In genomic region chr5:75909223-75909622, GRCh38 we compare ENCODE assay signal across 26 cellular contexts.
"Had no signal": no experiment of that assay in that cellular context is flagged by ENCODE, and none has a peak within 500 bp of the region (broad histone marks: within the 10 kb centered on the region; RNA-seq: fewer than 3 reads in every experiment).

No MANE protein-coding gene starts in this region.

- DNase-seq: colonic mucosa; cortex of kidney; effector CD8-positive, alpha-beta T cell; effector memory CD8-positive, alpha-beta T cell; endodermal cell; erythroblast; esophagus squamous epithelium; foreskin fibroblast; foreskin melanocyte; heart left ventricle; hypothalamus; immature natural killer cell; islet precursor cell; kidney; kidney glomerular epithelial cell; left lung; left ventricle myocardium superior; lower lobe of right lung; mesenchymal stem cell; naive B cell; naive thymus-derived CD8-positive, alpha-beta T cell had no signal

- H3K4me1 ChIP-seq: colonic mucosa, esophagus squamous epithelium, gastroesophageal sphincter, heart left ventricle, left lung, lower lobe of right lung had no signal

- H3K4me2 ChIP-seq: hepatocyte had no signal

- H3K36me3 ChIP-seq: colonic mucosa, esophagus squamous epithelium, gastroesophageal sphincter, heart left ventricle, left lung, lower lobe of right lung had no signal

- H3K27me3 ChIP-seq: colonic mucosa, esophagus squamous epithelium, gastroesophageal sphincter, heart left ventricle, left lung had no signal

- H3K4me3 ChIP-seq: colonic mucosa, esophagus squamous epithelium, gastroesophageal sphincter, heart left ventricle, hepatocyte, left lung, lower lobe of right lung, mucosa of descending colon had no signal

- ATAC-seq: effector memory CD8-positive, alpha-beta T cell; esophagus mucosa; gastroesophageal sphincter; left lung; left ventricle myocardium superior; lower lobe of right lung; mucosa of descending colon; naive thymus-derived CD8-positive, alpha-beta T cell had no signal

- H2AFZ ChIP-seq: hepatocyte had no signal

- H3K9me3 ChIP-seq: colonic mucosa, esophagus squamous epithelium, gastroesophageal sphincter, heart left ventricle, left lung, lower lobe of right lung, mucosa of descending colon had no signal

- H3K79me2 ChIP-seq: hepatocyte had no signal

- H3K27ac ChIP-seq: colonic mucosa, epithelial cell of prostate, esophagus squamous epithelium, gastroesophageal sphincter, heart left ventricle, hepatocyte, left lung, lower lobe of right lung had no signal
